16 cellular contexts compared by ENCODE assay signal in genomic region chr6:158050107-158050735, GRCh38.
A peak's percentile ranks its signal among the peaks of the same experiment; 100 is the strongest.
DNase-seq lines count a peak whose midpoint lies in the region; ATAC-seq, FAIRE-seq and TF ChIP-seq lines count a peak whose summit lies in the region.
"Had no signal": no experiment of that assay in that cellular context is flagged by ENCODE, and none has a peak within 500 bp of the region (broad histone marks: within the 10 kb centered on the region; RNA-seq: fewer than 3 reads in every experiment).

No MANE protein-coding gene starts in this region.

- POLR2A ChIA-PET in SK-N-SH (lab: Yijun Ruan, JAX) (no interaction called here), H1 (lab: Charles Lee; ENCODE audit: partially characterized antibody) (interaction anchor here (1.0 to 1.6 kb wide), 3 partner anchors 10 to 28 kb away, joined by 3 to 4 read pairs (median 3); no protein-coding TSS in a partner anchor)
- POLR2A ChIA-PET in CD4-positive, alpha-beta T cell (lab: Charles Lee), result interaction anchor here (0.9 to 2.0 kb wide), 2 partner anchors 8 to 22 kb away, joined by 3 to 6 read pairs; no protein-coding TSS in a partner anchor

- no peak for TF ChIP-seq RAD21 in SK-N-SH (IDR thresholded peaks at IDR 0.05; ENCODE audit: low read length)
- no peak for TF ChIP-seq RAD21 in H1 (IDR thresholded peaks at IDR 0.05 in 1 of 2, conservative IDR thresholded peaks at IDR 0.05 in 1 of 2; ENCODE audit: low read depth in 2 of 2, low read length in 2 of 2)

- peaks cover 46% of the 10 kb centered on the region for H3K79me2 ChIP-seq in SK-N-SH (ENCODE audit: insufficient read depth)
- 0 out of 2 replicates have a peak, but pooled peaks cover 10% of the 10 kb centered on the region for H3K79me2 ChIP-seq in GM23248 (ENCODE audit: insufficient read depth)
- no peaks in the 10 kb centered on the region for H3K79me2 ChIP-seq in H1 (ENCODE audit: control insufficient read depth in 1 of 2, insufficient read depth in 2 of 2, low read length in 2 of 2)
- H3K79me2 ChIP-seq in trophoblast cell (ENCODE audit: control insufficient read depth, insufficient read depth, low read length, poor library complexity), result no peaks in the 10 kb centered on the region

- H4K12ac ChIP-seq in trophoblast cell (ENCODE audit: low read depth, low read length), result no peak overlapping the region

- no peaks in the 10 kb centered on the region for H3K27me3 Mint-ChIP-seq in CD4-positive, alpha-beta T cell

- H3K36me3 ChIP-seq in SK-N-SH (replicated peaks in 1 of 2; ENCODE audit: control insufficient read depth in 1 of 2, insufficient read depth in 2 of 2, low read length in 1 of 2) (peaks cover 3 to 46% of the 10 kb centered on the region in 2 experiments), GM23248 (ENCODE audit: low read depth) (0 out of 2 replicates have a peak, but pooled peaks cover 4% of the 10 kb centered on the region), H1 (ENCODE audit: control insufficient read depth in 2 of 4, insufficient read depth in 4 of 4, low read length in 3 of 4) (no peaks in the 10 kb centered on the region), trophoblast cell (ENCODE audit: control insufficient read depth in 1 of 2, insufficient read depth in 2 of 2, low read length in 2 of 2) (peaks cover 6 to 13% of the 10 kb centered on the region in 2 experiments)

- no peak overlapping the region for H3K4me3 Mint-ChIP-seq in CD4-positive, alpha-beta T cell

- H4K20me1 ChIP-seq in SK-N-SH (ENCODE audit: insufficient read depth) (no peaks in the 10 kb centered on the region), GM23248 (ENCODE audit: insufficient read depth) (no peaks in the 10 kb centered on the region), H1 (replicated peaks in 1 of 2; ENCODE audit: control insufficient read depth in 1 of 2, insufficient read depth in 2 of 2, low read length in 2 of 2) (peaks cover 0 to 2% of the 10 kb centered on the region in 2 experiments)

- no peak overlapping the region for H2BK12ac ChIP-seq in H1 (ENCODE audit: low read depth, low read length)
- no peak overlapping the region for H2BK12ac ChIP-seq in trophoblast cell (ENCODE audit: low read length)

- H3K27ac ChIP-seq in SK-N-SH (ENCODE audit: low read depth in 2 of 2, low read length in 1 of 2), result peak overlapping the region in 1 of 2 experiments; percentile 81; a peak in 2 of 4 replicates
- H3K27ac ChIP-seq in GM23248, result peak overlapping the region; percentile 89
- H3K27ac ChIP-seq in H1 (ENCODE audit: low read depth, low read length), result no peak overlapping the region
- H3K27ac ChIP-seq in trophoblast cell (ENCODE audit: low read depth, low read length), result no peak overlapping the region
- H3K27ac ChIP-seq in CD4-positive, alpha-beta T cell (ENCODE audit: low read depth, low read length), result no peak overlapping the region
- H3K27ac ChIP-seq: 22Rv1 had no signal

- H3K14ac ChIP-seq in H1 (ENCODE audit: insufficient read length) (no peak overlapping the region), trophoblast cell (ENCODE audit: low read length) (no peak overlapping the region)

- intact Hi-C loops in CD4-positive, alpha-beta T cell (cut with DNase I, micrococcal nuclease), result no loop called here

- peak overlapping the region; percentile 49 for H4K91ac ChIP-seq in H1 (replicated peaks; ENCODE audit: insufficient read length, low read length)
- H4K91ac ChIP-seq in trophoblast cell (ENCODE audit: low read depth, low read length), result no peak overlapping the region

- H3K27ac Mint-ChIP-seq in CD4-positive, alpha-beta T cell, result no peak overlapping the region

- TF ChIP-seq CTCF in SK-N-SH (IDR thresholded peaks at IDR 0.05) (no peak), H1 (IDR thresholded peaks at IDR 0.05; ENCODE audit: control extremely low read depth in 1 of 3, insufficient read depth in 1 of 3, low read depth in 1 of 3, low read length in 3 of 3) (no peak)
- TF ChIP-seq CTCF in CD4-positive, alpha-beta T cell (IDR thresholded peaks at IDR 0.05), result no peak

- in situ Hi-C loops in GM23248 (cut with MboI), result loop anchor here (25.0 kb wide), 1 partner anchor 288 kb away; no protein-coding TSS in a partner anchor

- TF ChIP-seq POLR2A in H1 (IDR thresholded peaks at IDR 0.05; ENCODE audit: control extremely low read depth in 1 of 2, low read depth in 2 of 2, low read length in 2 of 2), result no peak

- H3K4me1 Mint-ChIP-seq in CD4-positive, alpha-beta T cell (ENCODE audit: low read depth), result peaks cover 21% of the 10 kb centered on the region

- H3K36me3 Mint-ChIP-seq in CD4-positive, alpha-beta T cell (ENCODE audit: low read depth), result peaks cover 58% of the 10 kb centered on the region

- no peaks in the 10 kb centered on the region; a peak in 1 of 4 replicates for H3K4me1 ChIP-seq in SK-N-SH (ENCODE audit: control insufficient read depth in 1 of 2, insufficient read depth in 2 of 2, low read depth in 1 of 2, low read length in 1 of 2)
- H3K4me1 ChIP-seq in GM23248 (ENCODE audit: insufficient read depth), result peaks cover 38% of the 10 kb centered on the region
- H3K4me1 ChIP-seq in H1 (replicated peaks in 1 of 4; ENCODE audit: control insufficient read depth in 3 of 4, insufficient read depth in 4 of 4, low read length in 3 of 4), result no peaks in the 10 kb centered on the region
- peaks cover 14 to 22% of the 10 kb centered on the region in 2 experiments for H3K4me1 ChIP-seq in trophoblast cell (ENCODE audit: control insufficient read depth in 1 of 2, insufficient read depth in 2 of 2, low read length in 2 of 2)

- TF ChIP-seq EP300 in SK-N-SH (IDR thresholded peaks at IDR 0.05; ENCODE audit: borderline replicate concordance in 1 of 2, low read depth in 1 of 2, low read length in 1 of 2), result no peak
- TF ChIP-seq EP300 in H1 (IDR thresholded peaks at IDR 0.05; ENCODE audit: borderline replicate concordance in 1 of 2, low read depth in 2 of 2, low read length in 2 of 2), result no peak

- H4K8ac ChIP-seq in H1 (ENCODE audit: extremely low read depth, insufficient read depth, low read length), result no peak overlapping the region
- no peak overlapping the region for H4K8ac ChIP-seq in trophoblast cell (ENCODE audit: low read depth, low read length)

- FAIRE-seq in H1 (lab: Jason Lieb, UNC), result no peak
- FAIRE-seq: H54 had no signal

- no peak overlapping the region for H2BK120ac ChIP-seq in H1 (replicated peaks; ENCODE audit: low read depth, low read length)
- H2BK120ac ChIP-seq in trophoblast cell (ENCODE audit: insufficient read depth, low read length, poor library complexity), result no peak overlapping the region

- H2BK5ac ChIP-seq in H1 (ENCODE audit: low read depth, low read length), result 0 out of 2 replicates have a peak overlapping the region, but pooled peaks have one; percentile 61
- H2BK5ac ChIP-seq in trophoblast cell (ENCODE audit: low read depth, low read length, poor library complexity), result no peak overlapping the region

- CTCF ChIA-PET in SK-N-SH (lab: Yijun Ruan, JAX), result interaction anchor here (2.5 kb wide), 1 partner anchor 22 kb away, joined by 20 read pairs; no protein-coding TSS in a partner anchor
- CTCF ChIA-PET in H1 (lab: Charles Lee; ENCODE audit: partially characterized antibody), result interaction anchor here (0.9 to 5.8 kb wide), 5 partner anchors 8 to 109 kb away, joined by 3 to 33 read pairs (median 9); no protein-coding TSS in a partner anchor
- CTCF ChIA-PET in CD4-positive, alpha-beta T cell (lab: Charles Lee), result interaction anchor here (0.6 to 0.7 kb wide), 2 partner anchors 22 to 30 kb away, joined by 3 read pairs; no protein-coding TSS in a partner anchor

- H3K9me3 ChIP-seq in SK-N-SH, result no peaks in the 10 kb centered on the region
- no peaks in the 10 kb centered on the region for H3K9me3 ChIP-seq in GM23248 (ENCODE audit: low read depth)
- H3K9me3 ChIP-seq in H1 (ENCODE audit: insufficient read depth in 2 of 2, low read depth in 1 of 2, low read length in 1 of 2), result no peaks in the 10 kb centered on the region
- peaks cover 8% of the 10 kb centered on the region for H3K9me3 ChIP-seq in trophoblast cell (ENCODE audit: insufficient read depth, low read depth, low read length)
- H3K9me3 ChIP-seq in CD4-positive, alpha-beta T cell (ENCODE audit: control insufficient read depth, low read length), result no peaks in the 10 kb centered on the region

- H3F3A ChIP-seq in SK-N-SH (replicated peaks; ENCODE audit: insufficient read depth) (peaks cover 23% of the 10 kb centered on the region), GM23248 (ENCODE audit: insufficient read depth) (peaks cover 52% of the 10 kb centered on the region)

- H3K79me1 ChIP-seq in H1 (ENCODE audit: low read depth, low read length) (no peaks in the 10 kb centered on the region), trophoblast cell (ENCODE audit: low read length) (peaks cover 3% of the 10 kb centered on the region)

- no peaks in the 10 kb centered on the region for H3K9me3 Mint-ChIP-seq in CD4-positive, alpha-beta T cell

- H2AFZ ChIP-seq in SK-N-SH (ENCODE audit: low read depth), result no peak overlapping the region
- H2AFZ ChIP-seq in GM23248, result no peak overlapping the region
- no peak overlapping the region for H2AFZ ChIP-seq in H1 (ENCODE audit: low read length)
- H2AFZ ChIP-seq in trophoblast cell (ENCODE audit: insufficient read depth, low read length, poor library complexity), result no peak overlapping the region

- H2BK15ac ChIP-seq in H1 (ENCODE audit: low read length), result no peak overlapping the region

- no peak overlapping the region for H2AK5ac ChIP-seq in H1 (ENCODE audit: low read depth, low read length)
- H2AK5ac ChIP-seq in trophoblast cell (ENCODE audit: low read length), result no peak overlapping the region

- H3K56ac ChIP-seq in H1 (replicated peaks; ENCODE audit: insufficient read length, low read depth, low read length), result no peak overlapping the region

- H3K23me2 ChIP-seq in H1 (ENCODE audit: low read depth, low read length), result peaks cover 9% of the 10 kb centered on the region; the same call in 1 of the 2 replicates

- ATAC-seq in SK-N-SH treated with all-trans-retinoic acid at 6 μM for 48 hours, result peak; percentile 40
- ATAC-seq in CD4-positive, alpha-beta T cell (ENCODE audit: poor library complexity), result no peak
- ATAC-seq in GM21390 (IDR thresholded peaks at IDR 0.05; ENCODE audit: unreplicated experiment), result no peak

- DNase-seq in SK-N-SH (no peak), GM23248 (no peak), H1 (ENCODE audit: low read depth in 1 of 2, low spot score in 2 of 2) (no peak), trophoblast cell (no peak), islet precursor cell (no peak)
- DNase-seq in CD4-positive, alpha-beta T cell, result no peak
- DNase-seq: C1 segment of cervical spinal cord, DMS153, MV-4-11, NCI-H1436, NCI-H2029 treated with DMSO at 0.1 percent for 48 hours, NCI-H510A had no signal

- H3K27me3 ChIP-seq in SK-N-SH (ENCODE audit: insufficient read depth), result no peaks in the 10 kb centered on the region
- no peaks in the 10 kb centered on the region for H3K27me3 ChIP-seq in GM23248 (replicated peaks; ENCODE audit: insufficient read depth)
- H3K27me3 ChIP-seq in H1 (replicated peaks in 1 of 4; ENCODE audit: control insufficient read depth in 3 of 4, extremely low read depth in 1 of 4, insufficient read depth in 3 of 4, low read length in 3 of 4), result no peaks in the 10 kb centered on the region
- H3K27me3 ChIP-seq in trophoblast cell (ENCODE audit: insufficient read depth, low read length), result no peaks in the 10 kb centered on the region
- no peaks in the 10 kb centered on the region for H3K27me3 ChIP-seq in CD4-positive, alpha-beta T cell (ENCODE audit: control insufficient read depth, insufficient read depth, low read length)

- no peak overlapping the region for H4K5ac ChIP-seq in H1 (ENCODE audit: insufficient read length, low read depth, low read length)

- H3K4me3 ChIP-seq in SK-N-SH (ENCODE audit: low read depth in 2 of 2, low read length in 1 of 2) (no peak overlapping the region), GM23248 (no peak overlapping the region), H1 (ENCODE audit: extremely low read depth in 1 of 4, insufficient read depth in 2 of 4, low read depth in 3 of 4, low read length in 4 of 4) (no peak overlapping the region), trophoblast cell (ENCODE audit: low read depth, low read length) (no peak overlapping the region)

- 0 out of 2 replicates have a peak overlapping the region, but pooled peaks have one; percentile 14 for H2BK20ac ChIP-seq in H1 (ENCODE audit: low read length)

- H3K4ac ChIP-seq in H1 (replicated peaks; ENCODE audit: insufficient read length, low read depth, low read length) (no peak overlapping the region), trophoblast cell (ENCODE audit: low read depth, low read length) (no peak overlapping the region)

- WGBS in SK-N-SH (ENCODE audit: low lambda C conversion rate), result 92% methylated on average over 6 of the region's 8 CpGs
- WGBS in GM23248 (ENCODE audit: low coverage in 1 of 2, low lambda C conversion rate in 2 of 2, missing lambda C conversion rate in 2 of 2), 2 experiments, result 87 to 95% methylated on average over 8 of the region's 8 CpGs
- 87% methylated on average over 8 of the region's 8 CpGs; no CpG with 5 or more reads in 1 of the 2 experiments for WGBS in H1 (ENCODE audit: extremely low coverage in 1 of 2, insufficient coverage in 1 of 2, insufficient read length in 1 of 2, insufficient replicate concordance in 2 of 2, low coverage in 1 of 2, low lambda C conversion rate in 2 of 2, missing lambda C conversion rate in 1 of 2), 2 experiments
- no CpG with 5 or more reads among the region's 8 CpGs for WGBS in trophoblast cell (ENCODE audit: extremely low coverage, insufficient coverage, insufficient read length)

- H3K18ac ChIP-seq in H1 (ENCODE audit: extremely low read depth, low read length) (no peak overlapping the region), trophoblast cell (ENCODE audit: low read length) (peak overlapping the region; percentile 22)

- H3K4me2 ChIP-seq in SK-N-SH (no peak overlapping the region), GM23248 (ENCODE audit: unreplicated experiment) (peak overlapping the region; percentile 46), H1 (ENCODE audit: insufficient read depth in 1 of 2, low read depth in 2 of 2, low read length in 2 of 2) (no peak overlapping the region), trophoblast cell (ENCODE audit: low read length) (no peak overlapping the region)

- H3K9ac ChIP-seq in SK-N-SH, result no peak overlapping the region
- peak overlapping the region; percentile 45 for H3K9ac ChIP-seq in GM23248
- no peak overlapping the region for H3K9ac ChIP-seq in H1 (replicated peaks in 1 of 4; ENCODE audit: extremely low read depth in 1 of 4, low read depth in 3 of 4, low read length in 3 of 4)
- H3K9ac ChIP-seq in trophoblast cell (ENCODE audit: low read length), result no peak overlapping the region

- no peak overlapping the region for H3K23ac ChIP-seq in H1 (ENCODE audit: insufficient read length)
- no peak overlapping the region for H3K23ac ChIP-seq in trophoblast cell (ENCODE audit: low read length)

- no peaks in the 10 kb centered on the region for H3K9me2 ChIP-seq in SK-N-SH
- H3K9me2 ChIP-seq in GM23248 (ENCODE audit: insufficient read depth), result no peaks in the 10 kb centered on the region
